In the genomic region with DNA sequence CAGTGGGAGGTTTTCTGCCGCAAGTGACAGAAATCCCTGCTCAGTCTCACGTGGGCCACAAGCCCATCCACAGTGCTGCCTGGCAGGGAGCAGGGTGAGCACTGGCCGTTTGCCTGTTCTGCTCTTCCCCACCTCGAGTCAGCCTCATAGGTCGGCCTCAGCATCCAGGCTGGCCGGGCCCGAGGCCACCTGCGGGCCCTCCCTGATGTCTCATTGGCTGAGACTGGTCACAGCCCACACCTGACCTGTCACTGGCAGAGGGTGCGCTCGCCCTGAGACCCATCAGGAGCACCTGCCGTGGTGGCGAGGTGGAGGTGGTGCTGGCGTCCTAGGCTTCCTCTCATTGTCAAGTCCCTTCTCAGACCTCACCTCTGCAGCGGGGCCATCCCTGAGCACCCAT, we compare ENCODE assay signal across 26 cellular contexts.
"Had no signal": no experiment of that assay in that cellular context is flagged by ENCODE, and none has a peak within 500 bp of the region (broad histone marks: within the 10 kb centered on the region; RNA-seq: fewer than 3 reads in every experiment).

No MANE protein-coding gene starts in this region.

- H3K4me1 ChIP-seq: esophagus muscularis mucosa, left lung, lower lobe of right lung, upper lobe of left lung had no signal

- H3K36me3 Mint-ChIP-seq: natural killer cell treated with Interleukin-12 subunit alpha and Interleukin-12 subunit beta and Interleukin-15 and Interleukin-18, amount 100 ng/mL, for 72 hours; stimulated activated effector memory CD8-positive, alpha-beta T cell treated with anti-CD3 and anti-CD28 coated beads, Interleukin-12 subunit alpha, Interleukin-12 subunit beta, amount 100 ng/mL, for 72 hours had no signal

- H3K36me3 ChIP-seq: esophagus muscularis mucosa, left lung, lower lobe of right lung, neutrophil, thoracic aorta, upper lobe of left lung had no signal

- H3K9me3 ChIP-seq: esophagus muscularis mucosa, left lung, lower lobe of right lung, neutrophil, thoracic aorta, upper lobe of left lung had no signal

- H3K27ac Mint-ChIP-seq: activated CD4-positive, alpha-beta T cell treated with anti-CD3 and anti-CD28 coated beads, Interleukin-2, amount 10 ng/mL, durations not matched to agents 7 days and 5 days; activated CD8-positive, alpha-beta T cell treated with anti-CD3 and anti-CD28 coated beads for 36 hours; activated T-helper 17 cell treated with anti-CD3 and anti-CD28 coated beads, Interleukin-2, amount 50 U/mL, for 72 hours; endodermal cell; natural killer cell treated with Interleukin-12 subunit alpha and Interleukin-12 subunit beta and Interleukin-15 and Interleukin-18, amount 100 ng/mL, for 72 hours; progenitor cell of endocrine pancreas; stimulated activated effector memory CD8-positive, alpha-beta T cell treated with anti-CD3 and anti-CD28 coated beads, Interleukin-12 subunit alpha, Interleukin-12 subunit beta, amount 100 ng/mL, for 72 hours; stimulated activated naive CD8-positive, alpha-beta T cell treated with anti-CD3 and anti-CD28 coated beads, Interleukin-15, Interleukin-2, amounts not matched to agents 100 ng/mL and 50 ng/mL, for 24 hours; T-helper 1 cell treated with Interleukin-12 subunit alpha and Interleukin-12 subunit beta and Interleukin-4 antibody, amounts not matched to agents 30 μg/mL and 1 μg/mL, for 36 hours had no signal

- H3K4me1 Mint-ChIP-seq: activated CD4-positive, alpha-beta T cell treated with anti-CD3 and anti-CD28 coated beads, Interleukin-2, amount 10 ng/mL, durations not matched to agents 7 days and 5 days; activated T-helper 17 cell treated with anti-CD3 and anti-CD28 coated beads, Interleukin-2, amount 50 U/mL, for 72 hours; stimulated activated effector memory CD8-positive, alpha-beta T cell treated with anti-CD3 and anti-CD28 coated beads, Interleukin-12 subunit alpha, Interleukin-12 subunit beta, amount 100 ng/mL, for 72 hours had no signal

- DNase-seq: activated CD4-positive, alpha-beta T cell treated with anti-CD3 and anti-CD28 coated beads, Interleukin-2, amount 10 ng/mL, durations not matched to agents 7 days and 5 days; activated CD4-positive, CD25-positive, alpha-beta regulatory T cell treated with anti-CD3 and anti-CD28 coated beads, Interleukin-2, amount 50 U/mL, for 72 hours; activated CD8-positive, alpha-beta T cell treated with anti-CD3 and anti-CD28 coated beads for 36 hours; activated gamma-delta T cell treated with Interleukin-2 at 50 U/mL for 16 hours; activated naive CD4-positive, alpha-beta T cell treated with anti-CD3 and anti-CD28 coated beads, Interleukin-2, amount 50 U/mL, for 16 hours; activated T-cell treated with anti-CD3 and anti-CD28 coated beads, Interleukin-2, amount 50 U/mL, for 4 hours; amniotic stem cell; caudate nucleus; endodermal cell; foreskin melanocyte; left lung; lower lobe of right lung; mesendoderm; stimulated activated CD4-positive, alpha-beta T cell treated with anti-CD3 and anti-CD28 coated beads, Interleukin-4, amount 100 ng/mL, for 24 hours; T1000 had no signal

- H3K27me3 ChIP-seq: left lung, neutrophil, upper lobe of left lung had no signal

- H3K4me3 Mint-ChIP-seq: activated CD4-positive, alpha-beta T cell treated with anti-CD3 and anti-CD28 coated beads, Interleukin-2, amount 10 ng/mL, durations not matched to agents 7 days and 5 days; activated CD8-positive, alpha-beta T cell treated with anti-CD3 and anti-CD28 coated beads for 36 hours; activated T-cell treated with anti-CD3 and anti-CD28 coated beads, Interleukin-2, amount 50 U/mL, for 4 hours; activated T-helper 17 cell treated with anti-CD3 and anti-CD28 coated beads, Interleukin-2, amount 50 U/mL, for 72 hours; endodermal cell; natural killer cell treated with Interleukin-12 subunit alpha and Interleukin-12 subunit beta and Interleukin-15 and Interleukin-18, amount 100 ng/mL, for 72 hours; stimulated activated effector memory CD8-positive, alpha-beta T cell treated with anti-CD3 and anti-CD28 coated beads, Interleukin-12 subunit alpha, Interleukin-12 subunit beta, amount 100 ng/mL, for 72 hours; stimulated activated naive CD8-positive, alpha-beta T cell treated with anti-CD3 and anti-CD28 coated beads, Interleukin-15, Interleukin-2, amounts not matched to agents 100 ng/mL and 50 ng/mL, for 24 hours; T-helper 1 cell treated with Interleukin-12 subunit alpha and Interleukin-12 subunit beta and Interleukin-4 antibody, amounts not matched to agents 30 μg/mL and 1 μg/mL, for 36 hours had no signal

- H3K27me3 Mint-ChIP-seq: activated CD4-positive, alpha-beta T cell treated with anti-CD3 and anti-CD28 coated beads, Interleukin-2, amount 10 ng/mL, durations not matched to agents 7 days and 5 days; activated CD8-positive, alpha-beta T cell treated with anti-CD3 and anti-CD28 coated beads for 36 hours; natural killer cell treated with Interleukin-12 subunit alpha and Interleukin-12 subunit beta and Interleukin-15 and Interleukin-18, amount 100 ng/mL, for 72 hours; stimulated activated naive CD8-positive, alpha-beta T cell treated with anti-CD3 and anti-CD28 coated beads, Interleukin-15, Interleukin-2, amounts not matched to agents 100 ng/mL and 50 ng/mL, for 24 hours had no signal

- H3K27ac ChIP-seq: esophagus muscularis mucosa, left lung, lower lobe of right lung, neutrophil, skin epidermis, thoracic aorta, upper lobe of left lung had no signal

- H3K9me3 Mint-ChIP-seq: activated CD4-positive, alpha-beta T cell treated with anti-CD3 and anti-CD28 coated beads, Interleukin-2, amount 10 ng/mL, durations not matched to agents 7 days and 5 days; activated CD8-positive, alpha-beta T cell treated with anti-CD3 and anti-CD28 coated beads for 36 hours; activated T-cell treated with anti-CD3 and anti-CD28 coated beads, Interleukin-2, amount 50 U/mL, for 4 hours; activated T-helper 17 cell treated with anti-CD3 and anti-CD28 coated beads, Interleukin-2, amount 50 U/mL, for 72 hours; endodermal cell; natural killer cell treated with Interleukin-12 subunit alpha and Interleukin-12 subunit beta and Interleukin-15 and Interleukin-18, amount 100 ng/mL, for 72 hours; stimulated activated effector memory CD8-positive, alpha-beta T cell treated with anti-CD3 and anti-CD28 coated beads, Interleukin-12 subunit alpha, Interleukin-12 subunit beta, amount 100 ng/mL, for 72 hours; stimulated activated naive CD8-positive, alpha-beta T cell treated with anti-CD3 and anti-CD28 coated beads, Interleukin-15, Interleukin-2, amounts not matched to agents 100 ng/mL and 50 ng/mL, for 24 hours; T-helper 1 cell treated with Interleukin-12 subunit alpha and Interleukin-12 subunit beta and Interleukin-4 antibody, amounts not matched to agents 30 μg/mL and 1 μg/mL, for 36 hours had no signal

- H3K4me3 ChIP-seq: esophagus muscularis mucosa, left lung, lower lobe of right lung, skin epidermis, thoracic aorta, upper lobe of left lung had no signal
